8 cellular contexts compared by ENCODE assay signal in genomic region chr15:65862682-65863081, GRCh38.
DNase-seq lines count a peak whose midpoint lies in the region; ATAC-seq and TF ChIP-seq lines count a peak whose summit lies in the region.

No MANE protein-coding gene starts in this region.

- TF ChIP-seq POLR2A in Raji (IDR thresholded peaks at IDR 0.05; ENCODE audit: insufficient read depth, low read depth, low read length), result peak; percentile 38; the same call in 1 of the 2 replicates

- CTCF ChIA-PET in GM10248 (lab: Yijun Ruan, JAX), result interaction anchor here (0.5 to 3.2 kb wide), 22 partner anchors 8 to 428 kb away, joined by 3 to 19 read pairs (median 4); no protein-coding TSS in a partner anchor

- H3K9me3 ChIP-seq in iPS DF 6.9 (ENCODE audit: control insufficient read depth, insufficient read depth, low read length), result no peaks in the 10 kb centered on the region

- POLR2A ChIA-PET in GM10248 (lab: Yijun Ruan, JAX), result no interaction called here

- no peak overlapping the region for H3K4me3 ChIP-seq in iPS DF 6.9 (ENCODE audit: low read length)

- no peaks in the 10 kb centered on the region for H3K27me3 ChIP-seq in iPS DF 6.9 (ENCODE audit: control insufficient read depth, insufficient read depth, low read length)

- H3K27ac ChIP-seq in iPS DF 6.9 (ENCODE audit: low read length), result no peak overlapping the region

- no peaks in the 10 kb centered on the region for H3K36me3 ChIP-seq in iPS DF 6.9 (ENCODE audit: control insufficient read depth, insufficient read depth, low read length)

- WGBS in iPS DF 6.9 (ENCODE audit: insufficient coverage, insufficient read length), result no CpG with 5 or more reads among the region's 1 CpG

- TF ChIP-seq CTCF in GM10248 (IDR thresholded peaks at IDR 0.05; ENCODE audit: control extremely low read depth, extremely low read depth, low read depth, missing control alignments), result peak; percentile 45

- DNase-seq in GM10248 (ENCODE audit: extremely low spot score) (peak; percentile 65), iPS DF 6.9 (ENCODE audit: low read depth, low spot score) (peak; percentile 93), DMS153 (lab: John Stamatoyannopoulos, UW) (no peak)
- DNase-seq in activated effector memory CD4-positive, alpha-beta T cell treated with Interleukin-2 at 50 U/mL for 16 hours, result peak; percentile 9
- peak; percentile 11 for DNase-seq in stimulated activated CD8-positive, alpha-beta memory T cell treated with anti-CD3 and anti-CD28 coated beads, Interleukin-12 subunit alpha, Interleukin-12 subunit beta, amount 100 ng/mL, for 4 hours (ENCODE audit: low read depth)

- no peaks in the 10 kb centered on the region for H3K4me1 ChIP-seq in iPS DF 6.9 (ENCODE audit: control insufficient read depth, insufficient read depth, low read length)

- ATAC-seq in HG03442 (IDR thresholded peaks at IDR 0.05; ENCODE audit: unreplicated experiment) (peak; percentile 55), GM19467 (IDR thresholded peaks at IDR 0.05; ENCODE audit: unreplicated experiment) (no peak)
